ENCODE assay signal across 20 cellular contexts in genomic region chr7:87363342-87363741, GRCh38. TPM values are rescaled to one million over a fixed set of nuclear protein-coding genes. Genes with fewer than 3 reads are reported as not detected.
A peak's percentile ranks its signal among the peaks of the same experiment; 100 is the strongest.
DNase-seq lines count a peak whose midpoint lies in the region; ATAC-seq, FAIRE-seq and TF ChIP-seq lines count a peak whose summit lies in the region.
"Had no signal": no experiment of that assay in that cellular context is flagged by ENCODE, and none has a peak within 500 bp of the region (broad histone marks: within the 10 kb centered on the region; RNA-seq: fewer than 3 reads in every experiment).

No MANE protein-coding gene starts in this region.

- no peak overlapping the region for H3K9ac ChIP-seq in liver (ENCODE audit: low read depth in 1 of 2, low read length in 2 of 2)
- H3K9ac ChIP-seq: BLaER1 treated with 17β-estradiol and CSF1 and Interleukin-3, amounts not matched to agents 10 nM and 100 nM had no signal

- peak; percentile 86 for ATAC-seq in left lobe of liver
- ATAC-seq: A549; CD8-positive, alpha-beta T cell had no signal

- peaks cover 0 to 17% (median 9%) of the 10 kb centered on the region in 4 donors for H3K4me1 ChIP-seq in liver (ENCODE audit: control insufficient read depth in 4 of 4, insufficient read depth in 4 of 4, low read length in 3 of 4)
- no peaks in the 10 kb centered on the region for H3K4me1 ChIP-seq in small intestine (ENCODE audit: control insufficient read depth in 2 of 2, insufficient read depth in 1 of 2, low read depth in 1 of 2, low read length in 1 of 2)
- H3K4me1 ChIP-seq in HAP-1: no peaks in the 10 kb centered on the region; the same call in 1 of the 2 replicates
- H3K4me1 ChIP-seq: A549; BLaER1 treated with 17β-estradiol and CSF1 and Interleukin-3, amounts not matched to agents 10 nM and 100 nM; Caco-2 had no signal

- WGBS in liver: 81% methylated on average over 1 of the region's 1 CpG
- 92 to 100% (median 95%) methylated on average over 1 of the region's 1 CpG for WGBS in small intestine, 3 donors

- in situ Hi-C loops in HAP-1 (cut with MboI; ENCODE audit: low sequenced_read_pairs): no loop called here

- FAIRE-seq in small intestine (lab: Jason Lieb, UNC): no peak
- FAIRE-seq: A549, D721Med, G401.6, GM12891, GM19239 had no signal

- no peaks in the 10 kb centered on the region for H3K27me3 ChIP-seq in liver (ENCODE audit: control insufficient read depth in 4 of 4, insufficient read depth in 4 of 4, low read length in 3 of 4)
- H3K27me3 ChIP-seq in small intestine (ENCODE audit: control insufficient read depth in 2 of 2, insufficient read depth in 2 of 2, low read length in 2 of 2): no peaks in the 10 kb centered on the region
- H3K27me3 ChIP-seq in HAP-1 (ENCODE audit: low read depth): no peaks in the 10 kb centered on the region
- H3K27me3 ChIP-seq: BLaER1 treated with 17β-estradiol and CSF1 and Interleukin-3, amounts not matched to agents 10 nM and 100 nM had no signal

- H3K36me3 ChIP-seq in liver (ENCODE audit: control insufficient read depth in 4 of 4, insufficient read depth in 3 of 4, low read depth in 1 of 4, low read length in 3 of 4) (peaks cover 0 to 26% (median 15%) of the 10 kb centered on the region in 4 donors), small intestine (ENCODE audit: control insufficient read depth in 2 of 2, insufficient read depth in 2 of 2, low read length in 2 of 2) (peaks cover 4 to 7% of the 10 kb centered on the region in 2 donors), HAP-1 (replicated peaks) (no peaks in the 10 kb centered on the region)

- DNase-seq in left lobe of liver (ENCODE audit: low spot score) (no peak), small intestine (peak; percentile 6), dermis blood vessel endothelial cell (no peak), HAP-1 (ENCODE audit: low spot score in 2 of 2) (no peak)
- DNase-seq: AML-193; Caco-2; Calu3; CD4-positive, alpha-beta T cell; CD8-positive, alpha-beta T cell; DMS79 treated with DMSO at 0.1 percent for 48 hours; GF-D8 had no signal

- TF ChIP-seq CTCF in liver (IDR thresholded peaks at IDR 0.05; ENCODE audit: low read depth, low read length, missing input control): no peak

- no peak overlapping the region for H3K4me3 ChIP-seq in liver (ENCODE audit: low read depth in 1 of 3, low read length in 3 of 3)
- H3K4me3 ChIP-seq in small intestine (ENCODE audit: low read depth in 1 of 2, low read length in 2 of 2): no peak overlapping the region
- H3K4me3 ChIP-seq in HAP-1: no peak overlapping the region
- H3K4me3 ChIP-seq: A549; BLaER1 treated with 17β-estradiol and CSF1 and Interleukin-3, amounts not matched to agents 10 nM and 100 nM had no signal

- H3K9me3 ChIP-seq in liver (ENCODE audit: control insufficient read depth in 4 of 4, low read length in 3 of 4) (no peaks in the 10 kb centered on the region), small intestine (ENCODE audit: control insufficient read depth, low read depth) (no peaks in the 10 kb centered on the region), HAP-1 (no peaks in the 10 kb centered on the region; the same call in 1 of the 2 replicates)
- H3K9me3 ChIP-seq: A549; BLaER1 treated with 17β-estradiol and CSF1 and Interleukin-3, amounts not matched to agents 10 nM and 100 nM; Caco-2 had no signal

- H3K27ac ChIP-seq in liver (ENCODE audit: low read depth in 1 of 2, low read length in 2 of 2) (no peak overlapping the region), small intestine (ENCODE audit: low read depth in 1 of 2, low read length in 1 of 2) (no peak overlapping the region)
- H3K27ac ChIP-seq: 22Rv1; A549; BLaER1 treated with 17β-estradiol and CSF1 and Interleukin-3, amounts not matched to agents 10 nM and 100 nM; C4-2B had no signal

- no peak for TF ChIP-seq RAD21 in liver (IDR thresholded peaks at IDR 0.05)

TF ChIP-seq in liver, 16 proteins besides CTCF, POLR2A, EP300 and RAD21:
- peak; percentile 23 to 41 for TF ChIP-seq RXRA (IDR thresholded peaks at IDR 0.05)
- TF ChIP-seq REST (IDR thresholded peaks at IDR 0.05): no peak
- no peak for TF ChIP-seq SP1 (IDR thresholded peaks at IDR 0.05)
- TF ChIP-seq GABPA (IDR thresholded peaks at IDR 0.05 in 1 of 2, conservative IDR thresholded peaks at IDR 0.05 in 1 of 2): no peak
- no peak for TF ChIP-seq EGR1 (IDR thresholded peaks at IDR 0.05; ENCODE audit: low read depth in 2 of 2)
- no peak for TF ChIP-seq JUND (IDR thresholded peaks at IDR 0.05)
- TF ChIP-seq FOXA2 (IDR thresholded peaks at IDR 0.05): no peak
- no peak for TF ChIP-seq FOXA1 (IDR thresholded peaks at IDR 0.05)
- no peak for TF ChIP-seq NR2F2 (IDR thresholded peaks at IDR 0.05)
- TF ChIP-seq YY1 (IDR thresholded peaks at IDR 0.05): no peak
- TF ChIP-seq HNF4A (conservative IDR thresholded peaks at IDR 0.05): peak; percentile 78 to 85

RNA-seq across cellular contexts. Expression of gene CROT, which starts 17.9 kb away (rescaled TPM):
- total RNA-seq in left lobe of liver (14.0 TPM), liver (10 to 100 TPM; 42.5 to 45.1 TPM), dermis blood vessel endothelial cell (4.2 and 4.3 TPM in 2 replicates)
- polyA plus RNA-seq in liver (10 to 100 TPM; 10.6 to 23.4 TPM), small intestine (10 to 100 TPM; 13.1 to 57.5 (median 25.7) TPM)
